ENCODE assay signal across 23 cellular contexts in genomic region chr5:165920655-165921054, GRCh38.
"Had no signal": no experiment of that assay in that cellular context is flagged by ENCODE, and none has a peak within 500 bp of the region (broad histone marks: within the 10 kb centered on the region; RNA-seq: fewer than 3 reads in every experiment).

No MANE protein-coding gene starts in this region.

- H3K4me1 ChIP-seq: left ventricle myocardium inferior, right atrium auricular region, right lobe of liver, stomach, testis, thyroid gland, transverse colon, upper lobe of left lung had no signal

- H3K36me3 ChIP-seq: left ventricle myocardium inferior, ovary, right atrium auricular region, right lobe of liver, stomach, thyroid gland, transverse colon, upper lobe of left lung had no signal

- H3K27ac Mint-ChIP-seq: mesothelial cell of epicardium; naive B cell; natural killer cell; nephron progenitor cell; progenitor cell of endocrine pancreas; stimulated activated naive B cell treated with anti-CD40 and anti-IgM and Interleukin-4, amounts not matched to agents 10 μg/mL and 1 μg/mL and 100 μg/mL, for 72 hours had no signal

- H3K9me3 Mint-ChIP-seq: nephron progenitor cell had no signal

- H3K36me3 Mint-ChIP-seq: mesothelial cell of epicardium; naive B cell; stimulated activated naive B cell treated with anti-CD40 and anti-IgM and Interleukin-4, amounts not matched to agents 10 μg/mL and 1 μg/mL and 100 μg/mL, for 72 hours had no signal

- H3K27ac ChIP-seq: left ventricle myocardium inferior, ovary, right atrium auricular region, right lobe of liver, stomach, testis, thyroid gland, transverse colon, upper lobe of left lung had no signal

- H3K27me3 ChIP-seq: ovary, right atrium auricular region, right lobe of liver, stomach, testis, thyroid gland, transverse colon, upper lobe of left lung had no signal

- ATAC-seq: natural killer cell; right lobe of liver; stimulated activated naive B cell treated with anti-CD40 and anti-IgM and Interleukin-4, amounts not matched to agents 10 μg/mL and 1 μg/mL and 100 μg/mL, for 72 hours; stimulated activated naive CD8-positive, alpha-beta T cell treated with anti-CD3 and anti-CD28 coated beads, Interleukin-15, Interleukin-2, amounts not matched to agents 100 U/mL and 50 U/mL, for 24 hours had no signal

- H3K9me3 ChIP-seq: left ventricle myocardium inferior, ovary, right atrium auricular region, right lobe of liver, stomach, testis, thyroid gland, transverse colon, upper lobe of left lung had no signal

- DNase-seq: islet precursor cell; left ventricle myocardium inferior; mesendoderm; naive B cell; natural killer cell; nephron progenitor cell; ovary; right lobe of liver; stimulated activated CD4-positive, alpha-beta T cell treated with anti-CD3 and anti-CD28 coated beads, Interleukin-12 subunit alpha, Interleukin-12 subunit beta, amount 100 ng/mL, for 4 hours; stimulated activated CD4-positive, alpha-beta T cell treated with anti-CD3 and anti-CD28 coated beads, Interleukin-15, amount 100 ng/mL, for 24 hours; stimulated activated CD4-positive, alpha-beta T cell treated with anti-CD3 and anti-CD28 coated beads, Interleukin-2, amount 100 ng/mL, for 24 hours; stimulated activated CD4-positive, alpha-beta T cell treated with anti-CD3 and anti-CD28 coated beads, Interleukin-4, amount 100 ng/mL, for 1 hour; stimulated activated naive B cell treated with anti-CD40 and anti-IgM and Interleukin-4, amounts not matched to agents 10 μg/mL and 1 μg/mL and 100 μg/mL, for 72 hours; stimulated activated naive CD8-positive, alpha-beta T cell treated with anti-CD3 and anti-CD28 coated beads, Interleukin-15, Interleukin-2, amounts not matched to agents 100 U/mL and 50 U/mL, for 24 hours; stomach; testis; thyroid gland; transverse colon; upper lobe of left lung had no signal

- H3K4me1 Mint-ChIP-seq: naive B cell; natural killer cell; nephron progenitor cell; stimulated activated naive B cell treated with anti-CD40 and anti-IgM and Interleukin-4, amounts not matched to agents 10 μg/mL and 1 μg/mL and 100 μg/mL, for 72 hours had no signal

- H3K4me3 Mint-ChIP-seq: mesothelial cell of epicardium; naive B cell; natural killer cell; nephron progenitor cell; stimulated activated naive B cell treated with anti-CD40 and anti-IgM and Interleukin-4, amounts not matched to agents 10 μg/mL and 1 μg/mL and 100 μg/mL, for 72 hours had no signal

- H3K4me3 ChIP-seq: left ventricle myocardium inferior, lung, ovary, right atrium auricular region, right lobe of liver, stomach, testis, thyroid gland, transverse colon, upper lobe of left lung had no signal

- H3K27me3 Mint-ChIP-seq: naive B cell; stimulated activated naive B cell treated with anti-CD40 and anti-IgM and Interleukin-4, amounts not matched to agents 10 μg/mL and 1 μg/mL and 100 μg/mL, for 72 hours had no signal
